In genomic region chr17:2070241-2071023, GRCh38 we compare ENCODE assay signal across 1 cellular context.
TF ChIP-seq lines count a peak whose summit lies in the region.

No MANE protein-coding gene starts in this region.

TF ChIP-seq in HepG2, 621 proteins besides CTCF, POLR2A, EP300 and RAD21:
- TF ChIP-seq XRCC5 (optimal IDR thresholded peaks at IDR 0.05; ENCODE audit: low read length) (peak; percentile 19), STAG1 (CRISPR knock-in tag; IDR thresholded peaks at IDR 0.05) (peak; percentile 12; the same call in 1 of the 2 replicates), IRF9 (CRISPR knock-in tag; IDR thresholded peaks at IDR 0.05; ENCODE audit: borderline replicate concordance) (no peak), NR2F6 (IDR thresholded peaks at IDR 0.05) (no peak), NR2F6 (CRISPR knock-in tag; IDR thresholded peaks at IDR 0.05) (peak; percentile 16; the same call in 1 of the 2 replicates)
